Comparison of ENCODE assay signal across 1 cellular context in the genomic region with DNA sequence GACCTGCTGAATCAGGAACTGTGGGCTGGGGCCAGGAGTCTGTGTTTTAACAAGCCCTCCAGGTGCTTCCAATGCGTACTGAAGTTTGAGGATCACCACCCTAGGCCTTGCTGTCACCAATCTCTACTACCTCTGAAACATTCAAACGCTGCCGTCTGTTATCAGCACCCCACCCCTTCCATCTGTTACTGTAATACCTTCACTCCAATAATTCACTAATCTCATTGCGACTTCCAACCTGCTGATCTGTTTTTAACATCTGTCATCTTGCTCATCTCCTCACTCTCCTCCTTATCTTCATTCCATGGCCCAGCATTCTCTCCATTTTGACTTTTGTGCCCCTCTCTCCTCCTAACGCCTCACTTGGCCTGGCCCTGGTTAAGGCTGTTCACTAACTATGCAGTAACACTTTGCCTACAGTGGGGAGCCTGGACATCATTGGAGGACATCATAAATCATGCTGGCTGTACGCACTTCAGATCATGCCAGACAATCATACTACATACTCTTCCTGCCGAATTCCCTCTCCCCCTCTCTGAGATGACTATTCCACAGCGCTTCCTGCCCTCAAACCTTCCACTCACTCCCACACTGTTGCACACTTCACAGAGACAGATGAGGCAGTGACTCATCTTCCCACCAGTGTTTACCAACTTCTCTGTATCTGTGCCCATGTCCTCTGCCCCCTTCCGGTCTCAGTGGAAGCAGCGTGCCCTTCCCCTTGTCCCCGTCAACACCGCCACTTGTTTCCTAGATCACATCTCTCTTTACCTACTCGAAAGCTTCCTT.
TF ChIP-seq lines count a peak whose summit lies in the region.

No MANE protein-coding gene starts in this region.

TF ChIP-seq in K562, 482 proteins besides CTCF, POLR2A, EP300 and RAD21 (continued from another document and continues in another):
- TF ChIP-seq ARID2 (IDR thresholded peaks at IDR 0.05) (0 out of 2 replicates have a peak, but pooled peaks have one; percentile 5), BRF1 (IDR thresholded peaks at IDR 0.05; ENCODE audit: borderline replicate concordance, extremely low read depth, insufficient read length) (no peak), NFRKB (IDR thresholded peaks at IDR 0.05; ENCODE audit: low read depth) (peak; percentile 88), ETV6 (IDR thresholded peaks at IDR 0.05; ENCODE audit: borderline replicate concordance in 1 of 2, low read depth in 2 of 2, low read length in 1 of 2) (peak; percentile 67 to 80; a peak in 2 of 4 replicates), ETV6 (CRISPR knock-in tag; IDR thresholded peaks at IDR 0.05; ENCODE audit: borderline replicate concordance) (no peak), BRD9 (IDR thresholded peaks at IDR 0.05; ENCODE audit: low read depth, partially characterized antibody) (peak; percentile 93), ZNF175 (CRISPR knock-in tag; IDR thresholded peaks at IDR 0.05; ENCODE audit: low read depth) (peak; percentile 61; the same call in 1 of the 2 replicates), DNMT1 (IDR thresholded peaks at IDR 0.05) (peak; percentile 95; the same call in 1 of the 2 replicates), ZFPM2 (CRISPR knock-in tag; IDR thresholded peaks at IDR 0.05) (0 out of 2 replicates have a peak, but pooled peaks have one; percentile 79), TAF7 (tag; IDR thresholded peaks at IDR 0.05) (0 out of 2 replicates have a peak, but pooled peaks have one; percentile 4), ZNF644 (tag; IDR thresholded peaks at IDR 0.05; ENCODE audit: low read depth) (peak; percentile 54; the same call in 1 of the 2 replicates), PHB2 (IDR thresholded peaks at IDR 0.05; ENCODE audit: low read depth) (peak; percentile 99), DDX20 (tag; IDR thresholded peaks at IDR 0.05; ENCODE audit: low read depth) (no peak), ZNF764 (CRISPR knock-in tag; IDR thresholded peaks at IDR 0.05; ENCODE audit: low read depth) (no peak), ZNF561 (CRISPR knock-in tag; conservative IDR thresholded peaks at IDR 0.05) (no peak), RBBP5 (IDR thresholded peaks at IDR 0.05; ENCODE audit: borderline replicate concordance, insufficient read depth, low read length, poor library complexity, severe bottlenecking) (peak; percentile 71), FOXM1 (IDR thresholded peaks at IDR 0.05; ENCODE audit: low read depth) (peak; percentile 97), FOXM1 (CRISPR knock-in tag; IDR thresholded peaks at IDR 0.05; ENCODE audit: low read depth) (no peak), ZNF592 (IDR thresholded peaks at IDR 0.05) (peak; percentile 84), TCFL5 (CRISPR knock-in tag; conservative IDR thresholded peaks at IDR 0.05) (no peak), HDAC1 (IDR thresholded peaks at IDR 0.05) (peak; percentile 94 to 98), ADNP (tag; IDR thresholded peaks at IDR 0.05) (peak; percentile 64; the same call in 1 of the 2 replicates), SPI1 (IDR thresholded peaks at IDR 0.05; ENCODE audit: borderline replicate concordance, low read depth, low read length) (0 out of 2 replicates have a peak, but pooled peaks have one; percentile 0), DPF2 (IDR thresholded peaks at IDR 0.05) (peak; percentile 100), ZNF639 (CRISPR knock-in tag; conservative IDR thresholded peaks at IDR 0.05 in 1 of 2, IDR thresholded peaks at IDR 0.05 in 1 of 2) (peak in 1 of 2 experiments; percentile 80; a peak in 2 of 4 replicates), MTA3 (IDR thresholded peaks at IDR 0.05; ENCODE audit: borderline replicate concordance) (peak; percentile 93), NRF1 (conservative IDR thresholded peaks at IDR 0.05 in 1 of 2, IDR thresholded peaks at IDR 0.05 in 1 of 2) (peak in 1 of 2 experiments; percentile 33; a peak in 1 of 4 replicates), HLTF (IDR thresholded peaks at IDR 0.05) (peak; percentile 99), HDAC2 (IDR thresholded peaks at IDR 0.05) (peak; percentile 99), CBFB (CRISPR knock-in tag; IDR thresholded peaks at IDR 0.05) (peak; percentile 85; the same call in 1 of the 2 replicates), ETV1 (tag; conservative IDR thresholded peaks at IDR 0.05; ENCODE audit: low read depth) (peak; percentile 95), NFE2 (IDR thresholded peaks at IDR 0.05; ENCODE audit: low read depth) (peak; percentile 45), XRCC5 (IDR thresholded peaks at IDR 0.05; ENCODE audit: low read depth, low read length) (no peak; the same call in 1 of the 2 replicates), ZNF717 (CRISPR knock-in tag; IDR thresholded peaks at IDR 0.05) (no peak), ZC3H8 (IDR thresholded peaks at IDR 0.05) (peak; percentile 80), SIX5 (IDR thresholded peaks at IDR 0.05; ENCODE audit: borderline replicate concordance in 1 of 2, insufficient read depth in 1 of 2, low read depth in 1 of 2, low read length in 2 of 2) (no peak)
- TF ChIP-seq, protein P1, sequence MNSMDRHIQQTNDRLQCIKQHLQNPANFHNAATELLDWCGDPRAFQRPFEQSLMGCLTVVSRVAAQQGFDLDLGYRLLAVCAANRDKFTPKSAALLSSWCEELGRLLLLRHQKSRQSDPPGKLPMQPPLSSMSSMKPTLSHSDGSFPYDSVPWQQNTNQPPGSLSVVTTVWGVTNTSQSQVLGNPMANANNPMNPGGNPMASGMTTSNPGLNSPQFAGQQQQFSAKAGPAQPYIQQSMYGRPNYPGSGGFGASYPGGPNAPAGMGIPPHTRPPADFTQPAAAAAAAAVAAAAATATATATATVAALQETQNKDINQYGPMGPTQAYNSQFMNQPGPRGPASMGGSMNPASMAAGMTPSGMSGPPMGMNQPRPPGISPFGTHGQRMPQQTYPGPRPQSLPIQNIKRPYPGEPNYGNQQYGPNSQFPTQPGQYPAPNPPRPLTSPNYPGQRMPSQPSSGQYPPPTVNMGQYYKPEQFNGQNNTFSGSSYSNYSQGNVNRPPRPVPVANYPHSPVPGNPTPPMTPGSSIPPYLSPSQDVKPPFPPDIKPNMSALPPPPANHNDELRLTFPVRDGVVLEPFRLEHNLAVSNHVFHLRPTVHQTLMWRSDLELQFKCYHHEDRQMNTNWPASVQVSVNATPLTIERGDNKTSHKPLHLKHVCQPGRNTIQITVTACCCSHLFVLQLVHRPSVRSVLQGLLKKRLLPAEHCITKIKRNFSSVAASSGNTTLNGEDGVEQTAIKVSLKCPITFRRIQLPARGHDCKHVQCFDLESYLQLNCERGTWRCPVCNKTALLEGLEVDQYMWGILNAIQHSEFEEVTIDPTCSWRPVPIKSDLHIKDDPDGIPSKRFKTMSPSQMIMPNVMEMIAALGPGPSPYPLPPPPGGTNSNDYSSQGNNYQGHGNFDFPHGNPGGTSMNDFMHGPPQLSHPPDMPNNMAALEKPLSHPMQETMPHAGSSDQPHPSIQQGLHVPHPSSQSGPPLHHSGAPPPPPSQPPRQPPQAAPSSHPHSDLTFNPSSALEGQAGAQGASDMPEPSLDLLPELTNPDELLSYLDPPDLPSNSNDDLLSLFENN (IDR thresholded peaks at IDR 0.05; ENCODE audit: low read depth in 2 of 2, low read length in 2 of 2), result peak in 1 of 2 experiments; percentile 89; a peak in 2 of 4 replicates
- TF ChIP-seq, protein P2, sequence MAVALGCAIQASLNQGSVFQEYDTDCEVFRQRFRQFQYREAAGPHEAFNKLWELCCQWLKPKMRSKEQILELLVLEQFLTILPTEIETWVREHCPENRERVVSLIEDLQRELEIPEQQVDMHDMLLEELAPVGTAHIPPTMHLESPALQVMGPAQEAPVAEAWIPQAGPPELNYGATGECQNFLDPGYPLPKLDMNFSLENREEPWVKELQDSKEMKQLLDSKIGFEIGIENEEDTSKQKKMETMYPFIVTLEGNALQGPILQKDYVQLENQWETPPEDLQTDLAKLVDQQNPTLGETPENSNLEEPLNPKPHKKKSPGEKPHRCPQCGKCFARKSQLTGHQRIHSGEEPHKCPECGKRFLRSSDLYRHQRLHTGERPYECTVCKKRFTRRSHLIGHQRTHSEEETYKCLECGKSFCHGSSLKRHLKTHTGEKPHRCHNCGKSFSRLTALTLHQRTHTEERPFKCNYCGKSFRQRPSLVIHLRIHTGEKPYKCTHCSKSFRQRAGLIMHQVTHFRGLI (CRISPR knock-in tag; IDR thresholded peaks at IDR 0.05), result no peak
- TF ChIP-seq, protein P3, sequence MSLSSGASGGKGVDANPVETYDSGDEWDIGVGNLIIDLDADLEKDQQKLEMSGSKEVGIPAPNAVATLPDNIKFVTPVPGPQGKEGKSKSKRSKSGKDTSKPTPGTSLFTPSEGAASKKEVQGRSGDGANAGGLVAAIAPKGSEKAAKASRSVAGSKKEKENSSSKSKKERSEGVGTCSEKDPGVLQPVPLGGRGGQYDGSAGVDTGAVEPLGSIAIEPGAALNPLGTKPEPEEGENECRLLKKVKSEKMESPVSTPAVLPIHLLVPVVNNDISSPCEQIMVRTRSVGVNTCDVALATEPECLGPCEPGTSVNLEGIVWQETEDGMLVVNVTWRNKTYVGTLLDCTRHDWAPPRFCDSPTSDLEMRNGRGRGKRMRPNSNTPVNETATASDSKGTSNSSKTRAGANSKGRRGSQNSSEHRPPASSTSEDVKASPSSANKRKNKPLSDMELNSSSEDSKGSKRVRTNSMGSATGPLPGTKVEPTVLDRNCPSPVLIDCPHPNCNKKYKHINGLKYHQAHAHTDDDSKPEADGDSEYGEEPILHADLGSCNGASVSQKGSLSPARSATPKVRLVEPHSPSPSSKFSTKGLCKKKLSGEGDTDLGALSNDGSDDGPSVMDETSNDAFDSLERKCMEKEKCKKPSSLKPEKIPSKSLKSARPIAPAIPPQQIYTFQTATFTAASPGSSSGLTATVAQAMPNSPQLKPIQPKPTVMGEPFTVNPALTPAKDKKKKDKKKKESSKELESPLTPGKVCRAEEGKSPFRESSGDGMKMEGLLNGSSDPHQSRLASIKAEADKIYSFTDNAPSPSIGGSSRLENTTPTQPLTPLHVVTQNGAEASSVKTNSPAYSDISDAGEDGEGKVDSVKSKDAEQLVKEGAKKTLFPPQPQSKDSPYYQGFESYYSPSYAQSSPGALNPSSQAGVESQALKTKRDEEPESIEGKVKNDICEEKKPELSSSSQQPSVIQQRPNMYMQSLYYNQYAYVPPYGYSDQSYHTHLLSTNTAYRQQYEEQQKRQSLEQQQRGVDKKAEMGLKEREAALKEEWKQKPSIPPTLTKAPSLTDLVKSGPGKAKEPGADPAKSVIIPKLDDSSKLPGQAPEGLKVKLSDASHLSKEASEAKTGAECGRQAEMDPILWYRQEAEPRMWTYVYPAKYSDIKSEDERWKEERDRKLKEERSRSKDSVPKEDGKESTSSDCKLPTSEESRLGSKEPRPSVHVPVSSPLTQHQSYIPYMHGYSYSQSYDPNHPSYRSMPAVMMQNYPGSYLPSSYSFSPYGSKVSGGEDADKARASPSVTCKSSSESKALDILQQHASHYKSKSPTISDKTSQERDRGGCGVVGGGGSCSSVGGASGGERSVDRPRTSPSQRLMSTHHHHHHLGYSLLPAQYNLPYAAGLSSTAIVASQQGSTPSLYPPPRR (CRISPR knock-in tag; IDR thresholded peaks at IDR 0.05; ENCODE audit: borderline replicate concordance), result peak; percentile 82; the same call in 1 of the 2 replicates
- TF ChIP-seq, protein P4, sequence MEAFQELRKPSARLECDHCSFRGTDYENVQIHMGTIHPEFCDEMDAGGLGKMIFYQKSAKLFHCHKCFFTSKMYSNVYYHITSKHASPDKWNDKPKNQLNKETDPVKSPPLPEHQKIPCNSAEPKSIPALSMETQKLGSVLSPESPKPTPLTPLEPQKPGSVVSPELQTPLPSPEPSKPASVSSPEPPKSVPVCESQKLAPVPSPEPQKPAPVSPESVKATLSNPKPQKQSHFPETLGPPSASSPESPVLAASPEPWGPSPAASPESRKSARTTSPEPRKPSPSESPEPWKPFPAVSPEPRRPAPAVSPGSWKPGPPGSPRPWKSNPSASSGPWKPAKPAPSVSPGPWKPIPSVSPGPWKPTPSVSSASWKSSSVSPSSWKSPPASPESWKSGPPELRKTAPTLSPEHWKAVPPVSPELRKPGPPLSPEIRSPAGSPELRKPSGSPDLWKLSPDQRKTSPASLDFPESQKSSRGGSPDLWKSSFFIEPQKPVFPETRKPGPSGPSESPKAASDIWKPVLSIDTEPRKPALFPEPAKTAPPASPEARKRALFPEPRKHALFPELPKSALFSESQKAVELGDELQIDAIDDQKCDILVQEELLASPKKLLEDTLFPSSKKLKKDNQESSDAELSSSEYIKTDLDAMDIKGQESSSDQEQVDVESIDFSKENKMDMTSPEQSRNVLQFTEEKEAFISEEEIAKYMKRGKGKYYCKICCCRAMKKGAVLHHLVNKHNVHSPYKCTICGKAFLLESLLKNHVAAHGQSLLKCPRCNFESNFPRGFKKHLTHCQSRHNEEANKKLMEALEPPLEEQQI (IDR thresholded peaks at IDR 0.05), result peak; percentile 99
